1 cellular context compared by ENCODE assay signal in the genomic region with DNA sequence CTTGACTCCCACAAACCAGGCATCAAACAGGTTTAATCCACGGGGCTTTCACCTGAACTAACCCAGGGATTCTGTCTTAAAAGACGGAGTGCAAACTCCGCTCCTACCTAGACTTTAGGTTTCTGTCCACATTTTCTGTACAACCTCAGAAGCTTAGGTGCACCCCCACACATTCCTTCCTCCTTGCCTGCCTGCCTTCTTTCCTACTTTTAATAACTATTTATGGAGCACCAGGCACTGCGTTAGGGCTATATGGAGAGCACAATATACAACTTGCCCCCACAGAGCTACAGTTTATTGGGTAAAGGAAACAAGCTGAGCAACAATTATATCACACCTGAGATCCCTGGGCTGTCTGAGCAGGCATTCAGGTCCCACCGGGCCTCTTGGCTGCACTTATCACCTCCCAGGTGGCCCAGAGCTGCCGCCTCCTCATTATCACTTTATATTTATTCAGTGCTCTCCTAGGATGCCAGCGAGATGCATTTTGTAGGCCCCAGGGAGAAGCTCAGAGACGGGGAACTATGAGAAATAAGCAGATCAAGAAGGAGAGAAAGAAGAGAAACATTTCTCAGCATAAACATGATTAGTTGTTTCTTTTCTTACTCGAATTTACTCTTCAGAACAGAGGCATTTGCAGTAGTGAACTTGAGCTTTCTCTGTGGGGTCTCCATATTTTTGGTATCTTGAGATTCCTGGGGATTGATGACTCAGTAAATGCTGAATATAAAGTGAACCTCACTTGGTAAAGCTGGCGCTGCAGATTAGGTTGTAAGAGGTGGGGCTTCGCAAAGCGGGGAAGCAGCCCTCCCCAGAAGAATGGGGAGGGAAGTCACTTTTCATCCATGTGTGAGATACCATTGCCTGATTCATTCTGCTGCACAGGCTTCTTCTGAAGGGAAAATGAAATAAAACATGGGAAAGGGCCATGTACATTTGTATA.
TF ChIP-seq lines count a peak whose summit lies in the region.

No MANE protein-coding gene starts in this region.

TF ChIP-seq in neural cell, 6 proteins besides CTCF, POLR2A, EP300 and RAD21 (continued from another document):
- TF ChIP-seq, protein P1, sequence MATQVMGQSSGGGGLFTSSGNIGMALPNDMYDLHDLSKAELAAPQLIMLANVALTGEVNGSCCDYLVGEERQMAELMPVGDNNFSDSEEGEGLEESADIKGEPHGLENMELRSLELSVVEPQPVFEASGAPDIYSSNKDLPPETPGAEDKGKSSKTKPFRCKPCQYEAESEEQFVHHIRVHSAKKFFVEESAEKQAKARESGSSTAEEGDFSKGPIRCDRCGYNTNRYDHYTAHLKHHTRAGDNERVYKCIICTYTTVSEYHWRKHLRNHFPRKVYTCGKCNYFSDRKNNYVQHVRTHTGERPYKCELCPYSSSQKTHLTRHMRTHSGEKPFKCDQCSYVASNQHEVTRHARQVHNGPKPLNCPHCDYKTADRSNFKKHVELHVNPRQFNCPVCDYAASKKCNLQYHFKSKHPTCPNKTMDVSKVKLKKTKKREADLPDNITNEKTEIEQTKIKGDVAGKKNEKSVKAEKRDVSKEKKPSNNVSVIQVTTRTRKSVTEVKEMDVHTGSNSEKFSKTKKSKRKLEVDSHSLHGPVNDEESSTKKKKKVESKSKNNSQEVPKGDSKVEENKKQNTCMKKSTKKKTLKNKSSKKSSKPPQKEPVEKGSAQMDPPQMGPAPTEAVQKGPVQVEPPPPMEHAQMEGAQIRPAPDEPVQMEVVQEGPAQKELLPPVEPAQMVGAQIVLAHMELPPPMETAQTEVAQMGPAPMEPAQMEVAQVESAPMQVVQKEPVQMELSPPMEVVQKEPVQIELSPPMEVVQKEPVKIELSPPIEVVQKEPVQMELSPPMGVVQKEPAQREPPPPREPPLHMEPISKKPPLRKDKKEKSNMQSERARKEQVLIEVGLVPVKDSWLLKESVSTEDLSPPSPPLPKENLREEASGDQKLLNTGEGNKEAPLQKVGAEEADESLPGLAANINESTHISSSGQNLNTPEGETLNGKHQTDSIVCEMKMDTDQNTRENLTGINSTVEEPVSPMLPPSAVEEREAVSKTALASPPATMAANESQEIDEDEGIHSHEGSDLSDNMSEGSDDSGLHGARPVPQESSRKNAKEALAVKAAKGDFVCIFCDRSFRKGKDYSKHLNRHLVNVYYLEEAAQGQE (IDR thresholded peaks at IDR 0.05; ENCODE audit: borderline replicate concordance), result no peak
- TF ChIP-seq EZH2 (IDR thresholded peaks at IDR 0.05; ENCODE audit: borderline replicate concordance, insufficient read depth, low read length, poor library complexity, severe bottlenecking), result no peak
